17 cellular contexts compared by ENCODE assay signal in genomic region chr6:56357616-56358373, GRCh38.
DNase-seq lines count a peak whose midpoint lies in the region; ATAC-seq lines count a peak whose summit lies in the region.
"Had no signal": no experiment of that assay in that cellular context is flagged by ENCODE, and none has a peak within 500 bp of the region (broad histone marks: within the 10 kb centered on the region; RNA-seq: fewer than 3 reads in every experiment).

No MANE protein-coding gene starts in this region.

- peaks cover 5% of the 10 kb centered on the region for H3K27me3 Mint-ChIP-seq in T-helper 2 cell treated with Interferon-gamma antibody and Interleukin-4, amounts not matched to agents 5 μg/mL and 100 μg/mL, for 36 hours (ENCODE audit: low read depth)
- H3K27me3 Mint-ChIP-seq: stimulated activated memory B cell treated with anti-CD40 and anti-IgM and Interleukin-4, amounts not matched to agents 10 μg/mL and 1 μg/mL and 100 μg/mL, for 72 hours had no signal

- peak; percentile 56 for ATAC-seq in GM19463 (IDR thresholded peaks at IDR 0.05; ENCODE audit: unreplicated experiment)
- ATAC-seq in GM19467 (IDR thresholded peaks at IDR 0.05; ENCODE audit: unreplicated experiment) = no peak
- ATAC-seq: activated T-cell treated with anti-CD3 and anti-CD28 coated beads, Interleukin-2, amount 50 U/mL, for 4 hours; gastroesophageal sphincter; stimulated activated memory B cell treated with anti-CD40 and anti-IgM and Interleukin-4, amounts not matched to agents 10 μg/mL and 1 μg/mL and 100 μg/mL, for 72 hours had no signal

- DNase-seq in AG08395 (ENCODE audit: low spot score) (peak; percentile 59), NCI-H226 (peak; percentile 29), fibroblast of gingiva (ENCODE audit: low read depth) (peak; percentile 33), NCI-H1694 (lab: John Stamatoyannopoulos, UW) (no peak), NCI-H2081 treated with DMSO at 0.1 percent for 48 hours (lab: John Stamatoyannopoulos, UW) (no peak)
- no peak for DNase-seq in T-helper 2 cell treated with Interferon-gamma antibody and Interleukin-4, amounts not matched to agents 5 μg/mL and 100 μg/mL, for 36 hours (ENCODE audit: low spot score)
- DNase-seq: activated CD4-positive, CD25-positive, alpha-beta regulatory T cell treated with anti-CD3 and anti-CD28 coated beads, Interleukin-2, amount 50 U/mL, for 72 hours; activated T-cell treated with anti-CD3 and anti-CD28 coated beads, Interleukin-2, amount 50 U/mL, for 4 hours; AML-193; DMS53; KBM-7; NCI-H2081; stimulated activated CD4-positive, alpha-beta T cell treated with anti-CD3 and anti-CD28 coated beads, Interleukin-4, amount 100 ng/mL, for 1 hour had no signal

- H3K27ac Mint-ChIP-seq in T-helper 2 cell treated with Interferon-gamma antibody and Interleukin-4, amounts not matched to agents 5 μg/mL and 100 μg/mL, for 36 hours = no peak overlapping the region
- H3K27ac Mint-ChIP-seq: stimulated activated memory B cell treated with anti-CD40 and anti-IgM and Interleukin-4, amounts not matched to agents 10 μg/mL and 1 μg/mL and 100 μg/mL, for 72 hours had no signal

- no peaks in the 10 kb centered on the region for H3K4me1 Mint-ChIP-seq in T-helper 2 cell treated with Interferon-gamma antibody and Interleukin-4, amounts not matched to agents 5 μg/mL and 100 μg/mL, for 36 hours (ENCODE audit: low read depth)
- H3K4me1 Mint-ChIP-seq: stimulated activated memory B cell treated with anti-CD40 and anti-IgM and Interleukin-4, amounts not matched to agents 10 μg/mL and 1 μg/mL and 100 μg/mL, for 72 hours had no signal

- H3K36me3 Mint-ChIP-seq in T-helper 2 cell treated with Interferon-gamma antibody and Interleukin-4, amounts not matched to agents 5 μg/mL and 100 μg/mL, for 36 hours (ENCODE audit: low read depth) = no peaks in the 10 kb centered on the region
- H3K36me3 Mint-ChIP-seq: stimulated activated memory B cell treated with anti-CD40 and anti-IgM and Interleukin-4, amounts not matched to agents 10 μg/mL and 1 μg/mL and 100 μg/mL, for 72 hours had no signal

- no peak overlapping the region for H3K4me3 Mint-ChIP-seq in T-helper 2 cell treated with Interferon-gamma antibody and Interleukin-4, amounts not matched to agents 5 μg/mL and 100 μg/mL, for 36 hours
- H3K4me3 Mint-ChIP-seq: activated T-cell treated with anti-CD3 and anti-CD28 coated beads, Interleukin-2, amount 50 U/mL, for 4 hours; stimulated activated memory B cell treated with anti-CD40 and anti-IgM and Interleukin-4, amounts not matched to agents 10 μg/mL and 1 μg/mL and 100 μg/mL, for 72 hours had no signal

- H3K9me3 Mint-ChIP-seq in T-helper 2 cell treated with Interferon-gamma antibody and Interleukin-4, amounts not matched to agents 5 μg/mL and 100 μg/mL, for 36 hours = no peaks in the 10 kb centered on the region

Comparison
In these comparisons a context has a peak if more than half of its experiments do, and no peak if none do; other contexts are left out.
1. DNase-seq: peak in AG08395 (single experiment), NCI-H226 (single experiment) and fibroblast of gingiva (single experiment); none in NCI-H1694 (single experiment), NCI-H2081 treated with DMSO at 0.1 percent for 48 hours (single experiment) and T-helper 2 cell treated with Interferon-gamma antibody and Interleukin-4, amounts not matched to agents 5 μg/mL and 100 μg/mL, for 36 hours (single experiment).